In genomic region chr9:114757395-114757794, GRCh38 we compare ENCODE assay signal across 23 cellular contexts. TPM values are rescaled to one million over a fixed set of nuclear protein-coding genes. Genes with fewer than 3 reads are reported as not detected.
"Had no signal": no experiment of that assay in that cellular context is flagged by ENCODE, and none has a peak within 500 bp of the region (broad histone marks: within the 10 kb centered on the region; RNA-seq: fewer than 3 reads in every experiment).

No MANE protein-coding gene starts in this region.

- H3K27ac Mint-ChIP-seq: type B pancreatic cell had no signal

- ATAC-seq: heart left ventricle; left colon; left ventricle myocardium superior; right cardiac atrium; stimulated activated effector memory CD8-positive, alpha-beta T cell treated with anti-CD3 and anti-CD28 coated beads, Interleukin-12 subunit alpha, Interleukin-12 subunit beta, amount 100 ng/mL, for 72 hours; stimulated activated naive CD8-positive, alpha-beta T cell treated with anti-CD3 and anti-CD28 coated beads, Interleukin-15, Interleukin-2, amounts not matched to agents 100 U/mL and 50 U/mL, for 24 hours had no signal

- H3K4me3 ChIP-seq: colonic mucosa, esophagus squamous epithelium, heart left ventricle, lung, ovary, suprapubic skin, thyroid gland had no signal

- H3K27ac ChIP-seq: colonic mucosa, esophagus squamous epithelium, heart left ventricle, ovary, suprapubic skin, thyroid gland had no signal

- H3K27me3 Mint-ChIP-seq: naive B cell had no signal

- H3K4me3 Mint-ChIP-seq: naive B cell; neural crest cell; stimulated activated effector memory CD8-positive, alpha-beta T cell treated with anti-CD3 and anti-CD28 coated beads, Interleukin-12 subunit alpha, Interleukin-12 subunit beta, amount 100 ng/mL, for 72 hours; type B pancreatic cell had no signal

- H3K36me3 Mint-ChIP-seq: naive B cell; stimulated activated effector memory CD8-positive, alpha-beta T cell treated with anti-CD3 and anti-CD28 coated beads, Interleukin-12 subunit alpha, Interleukin-12 subunit beta, amount 100 ng/mL, for 72 hours; type B pancreatic cell had no signal

- H3K9me3 ChIP-seq: colonic mucosa, esophagus squamous epithelium, suprapubic skin, thyroid gland had no signal

- H3K36me3 ChIP-seq: colonic mucosa, esophagus squamous epithelium, heart left ventricle, ovary, suprapubic skin, thyroid gland had no signal

- DNase-seq: colonic mucosa; dermis blood vessel endothelial cell; esophagus squamous epithelium; foreskin melanocyte; heart left ventricle; hippocampal formation; left colon; left ventricle myocardium superior; mesenchymal stem cell; midbrain; naive B cell; nucleus accumbens; ovary; right cardiac atrium; stimulated activated CD4-positive, alpha-beta T cell treated with anti-CD3 and anti-CD28 coated beads, Interleukin-4, amount 100 ng/mL, for 1 hour; stimulated activated CD8-positive, alpha-beta memory T cell treated with anti-CD3 and anti-CD28 coated beads, Interleukin-4, amount 100 ng/mL, for 48 hours; stimulated activated naive CD8-positive, alpha-beta T cell treated with anti-CD3 and anti-CD28 coated beads, Interleukin-15, Interleukin-2, amounts not matched to agents 100 U/mL and 50 U/mL, for 24 hours; thyroid gland had no signal

- H3K4me1 Mint-ChIP-seq: neural crest cell had no signal

- H3K9me3 Mint-ChIP-seq: stimulated activated effector memory CD8-positive, alpha-beta T cell treated with anti-CD3 and anti-CD28 coated beads, Interleukin-12 subunit alpha, Interleukin-12 subunit beta, amount 100 ng/mL, for 72 hours; type B pancreatic cell had no signal

- H3K27me3 ChIP-seq: colonic mucosa, ovary, suprapubic skin, thyroid gland had no signal

- H3K4me1 ChIP-seq: colonic mucosa, esophagus squamous epithelium, heart left ventricle, suprapubic skin, thyroid gland had no signal

RNA-seq across cellular contexts. Expression of gene TNFSF15, which starts 48.4 kb away (rescaled TPM):
- total RNA-seq: left ventricle myocardium superior, neural crest cell had no signal
